In the genomic region with DNA sequence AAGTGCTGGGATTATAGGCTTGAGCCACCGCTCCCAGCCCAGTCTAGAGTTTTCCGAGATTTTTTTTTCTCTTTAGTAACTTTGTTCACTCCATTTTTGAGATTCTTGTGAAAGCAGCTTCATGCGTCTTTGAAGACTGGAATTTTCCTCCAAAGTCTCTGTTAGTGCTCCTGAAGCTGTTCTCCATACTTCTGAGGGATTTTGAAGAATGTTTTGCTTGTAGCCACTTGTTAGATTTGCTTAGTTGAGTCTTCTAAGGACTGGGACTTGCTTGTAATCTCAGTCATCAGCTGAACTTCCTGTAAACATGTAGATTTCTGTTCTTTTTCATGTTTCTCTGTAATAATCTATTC, we compare ENCODE assay signal across 28 cellular contexts.
"Had no signal": no experiment of that assay in that cellular context is flagged by ENCODE, and none has a peak within 500 bp of the region (broad histone marks: within the 10 kb centered on the region; RNA-seq: fewer than 3 reads in every experiment).

No MANE protein-coding gene starts in this region.

- DNase-seq: naive thymus-derived CD8-positive, alpha-beta T cell; nephron progenitor cell; occipital lobe; ovary; posterior cingulate gyrus; psoas muscle; right cardiac atrium; right lobe of liver; stimulated activated CD4-positive, alpha-beta T cell treated with anti-CD3 and anti-CD28 coated beads, Interleukin-15, amount 100 ng/mL, for 24 hours; stimulated activated CD4-positive, alpha-beta T cell treated with anti-CD3 and anti-CD28 coated beads, Interleukin-2, amount 100 ng/mL, for 24 hours; stimulated activated CD4-positive, alpha-beta T cell treated with anti-CD3 and anti-CD28 coated beads, Interleukin-2, amount 100 ng/mL, for 48 hours; stimulated activated CD4-positive, alpha-beta T cell treated with anti-CD3 and anti-CD28 coated beads, Interleukin-4, amount 100 ng/mL, for 24 hours; stimulated activated naive B cell treated with anti-CD40 and anti-IgM and Interleukin-4, amounts not matched to agents 10 μg/mL and 1 μg/mL and 100 μg/mL, for 72 hours; stimulated activated naive CD4-positive, alpha-beta T cell treated with Interleukin-2 at 50 U/mL for 16 hours; stomach; thyroid gland; upper lobe of left lung had no signal

- H3K4me3 ChIP-seq: neural progenitor cell, ovary, psoas muscle, right lobe of liver, skin epidermis, stomach, thoracic aorta, thyroid gland, tibial nerve, upper lobe of left lung, vagina had no signal

- H3K27ac ChIP-seq: neural progenitor cell, ovary, parathyroid adenoma, psoas muscle, right lobe of liver, skin epidermis, stomach, thoracic aorta, thyroid gland, tibial nerve, upper lobe of left lung, vagina had no signal

- H3K4me2 ChIP-seq: neural progenitor cell had no signal

- H3K27me3 Mint-ChIP-seq: naive thymus-derived CD8-positive, alpha-beta T cell; natural killer cell treated with Interleukin-12 subunit alpha and Interleukin-12 subunit beta and Interleukin-15 and Interleukin-18, amount 100 ng/mL, for 72 hours; progenitor cell of endocrine pancreas; stimulated activated naive B cell treated with anti-CD40 and anti-IgM and Interleukin-4, amounts not matched to agents 10 μg/mL and 1 μg/mL and 100 μg/mL, for 72 hours; stimulated activated naive CD8-positive, alpha-beta T cell treated with anti-CD3 and anti-CD28 coated beads, Interleukin-15, Interleukin-2, amounts not matched to agents 100 ng/mL and 50 ng/mL, for 24 hours had no signal

- H3K4me1 ChIP-seq: neural progenitor cell, parathyroid adenoma, psoas muscle, right lobe of liver, thyroid gland, tibial nerve, upper lobe of left lung, vagina had no signal

- H2AFZ ChIP-seq: neural progenitor cell, parathyroid adenoma had no signal

- H3K27me3 ChIP-seq: neural progenitor cell, ovary, right lobe of liver, stomach, thyroid gland, tibial nerve, upper lobe of left lung, vagina had no signal

- H3K79me2 ChIP-seq: parathyroid adenoma had no signal

- FAIRE-seq: urothelium cell line had no signal

- H3K9me3 Mint-ChIP-seq: naive thymus-derived CD8-positive, alpha-beta T cell; natural killer cell treated with Interleukin-12 subunit alpha and Interleukin-12 subunit beta and Interleukin-15 and Interleukin-18, amount 100 ng/mL, for 72 hours; stimulated activated naive B cell treated with anti-CD40 and anti-IgM and Interleukin-4, amounts not matched to agents 10 μg/mL and 1 μg/mL and 100 μg/mL, for 72 hours; stimulated activated naive CD8-positive, alpha-beta T cell treated with anti-CD3 and anti-CD28 coated beads, Interleukin-15, Interleukin-2, amounts not matched to agents 100 ng/mL and 50 ng/mL, for 24 hours had no signal

- ATAC-seq: naive thymus-derived CD8-positive, alpha-beta T cell; psoas muscle; right cardiac atrium; right lobe of liver; stimulated activated effector memory CD8-positive, alpha-beta T cell treated with anti-CD3 and anti-CD28 coated beads, Interleukin-12 subunit alpha, Interleukin-12 subunit beta, amount 100 ng/mL, for 72 hours; stimulated activated naive B cell treated with anti-CD40 and anti-IgM and Interleukin-4, amounts not matched to agents 10 μg/mL and 1 μg/mL and 100 μg/mL, for 72 hours had no signal

- H3K4me1 Mint-ChIP-seq: naive thymus-derived CD8-positive, alpha-beta T cell; stimulated activated effector memory CD8-positive, alpha-beta T cell treated with anti-CD3 and anti-CD28 coated beads, Interleukin-12 subunit alpha, Interleukin-12 subunit beta, amount 100 ng/mL, for 72 hours; stimulated activated naive B cell treated with anti-CD40 and anti-IgM and Interleukin-4, amounts not matched to agents 10 μg/mL and 1 μg/mL and 100 μg/mL, for 72 hours had no signal

- H3K36me3 ChIP-seq: neural progenitor cell, ovary, right lobe of liver, stomach, thoracic aorta, thyroid gland, tibial nerve, upper lobe of left lung, vagina had no signal

- H3K36me3 Mint-ChIP-seq: naive thymus-derived CD8-positive, alpha-beta T cell; natural killer cell treated with Interleukin-12 subunit alpha and Interleukin-12 subunit beta and Interleukin-15 and Interleukin-18, amount 100 ng/mL, for 72 hours; stimulated activated effector memory CD8-positive, alpha-beta T cell treated with anti-CD3 and anti-CD28 coated beads, Interleukin-12 subunit alpha, Interleukin-12 subunit beta, amount 100 ng/mL, for 72 hours; stimulated activated naive B cell treated with anti-CD40 and anti-IgM and Interleukin-4, amounts not matched to agents 10 μg/mL and 1 μg/mL and 100 μg/mL, for 72 hours had no signal

- H3K4me3 Mint-ChIP-seq: naive thymus-derived CD8-positive, alpha-beta T cell; natural killer cell treated with Interleukin-12 subunit alpha and Interleukin-12 subunit beta and Interleukin-15 and Interleukin-18, amount 100 ng/mL, for 72 hours; nephron progenitor cell; neural progenitor cell; stimulated activated effector memory CD8-positive, alpha-beta T cell treated with anti-CD3 and anti-CD28 coated beads, Interleukin-12 subunit alpha, Interleukin-12 subunit beta, amount 100 ng/mL, for 72 hours; stimulated activated naive B cell treated with anti-CD40 and anti-IgM and Interleukin-4, amounts not matched to agents 10 μg/mL and 1 μg/mL and 100 μg/mL, for 72 hours; stimulated activated naive CD8-positive, alpha-beta T cell treated with anti-CD3 and anti-CD28 coated beads, Interleukin-15, Interleukin-2, amounts not matched to agents 100 ng/mL and 50 ng/mL, for 24 hours had no signal

- H3K27ac Mint-ChIP-seq: naive thymus-derived CD8-positive, alpha-beta T cell; natural killer cell treated with Interleukin-12 subunit alpha and Interleukin-12 subunit beta and Interleukin-15 and Interleukin-18, amount 100 ng/mL, for 72 hours; nephron progenitor cell; neural progenitor cell; progenitor cell of endocrine pancreas; stimulated activated effector memory CD8-positive, alpha-beta T cell treated with anti-CD3 and anti-CD28 coated beads, Interleukin-12 subunit alpha, Interleukin-12 subunit beta, amount 100 ng/mL, for 72 hours; stimulated activated naive B cell treated with anti-CD40 and anti-IgM and Interleukin-4, amounts not matched to agents 10 μg/mL and 1 μg/mL and 100 μg/mL, for 72 hours; stimulated activated naive CD8-positive, alpha-beta T cell treated with anti-CD3 and anti-CD28 coated beads, Interleukin-15, Interleukin-2, amounts not matched to agents 100 ng/mL and 50 ng/mL, for 24 hours had no signal
